8 cellular contexts compared by ENCODE assay signal in the genomic region with DNA sequence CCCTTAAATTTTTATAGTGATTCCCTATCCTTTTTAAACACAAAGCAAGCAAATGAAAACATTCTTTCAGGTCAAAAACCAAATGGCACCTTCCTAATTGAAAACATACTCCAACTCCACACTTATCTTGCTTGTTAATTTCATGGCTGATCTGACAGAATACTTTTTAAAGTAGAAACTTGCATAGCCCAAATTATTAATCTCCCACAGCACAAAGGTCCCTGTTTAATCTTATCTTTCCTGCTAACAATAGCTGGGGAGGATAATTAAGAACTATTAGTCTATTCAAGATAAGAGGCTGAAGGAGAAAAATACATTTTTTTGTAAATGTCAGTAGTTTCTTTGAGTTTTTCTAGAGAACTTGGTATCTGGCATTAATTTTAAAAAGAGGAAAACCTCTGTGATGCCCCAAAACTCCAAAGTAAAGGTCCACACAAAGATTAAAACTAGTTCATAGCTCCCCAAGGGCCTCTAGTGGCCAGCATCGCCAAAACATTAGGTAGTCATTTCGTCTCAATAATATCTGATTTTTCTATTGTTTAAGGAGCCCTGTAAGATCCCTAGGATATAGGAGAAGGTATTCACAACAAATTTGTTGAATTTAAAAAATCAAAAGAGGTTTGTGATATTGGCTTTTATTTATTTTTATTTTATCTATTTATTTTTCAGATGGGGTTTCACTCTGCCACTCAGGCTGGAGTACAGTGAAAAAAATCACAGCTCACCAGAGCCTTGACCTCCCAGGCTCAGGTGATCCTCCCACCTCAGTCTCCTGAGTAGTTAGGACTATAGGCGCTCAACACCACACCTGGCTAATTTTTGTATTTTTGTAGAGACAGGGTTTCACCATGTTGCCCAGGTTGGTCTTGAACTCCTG. TPM values are rescaled to one million over a fixed set of nuclear protein-coding genes. Genes with fewer than 3 reads are reported as not detected.
DNase-seq lines count a peak whose midpoint lies in the region; ATAC-seq and TF ChIP-seq lines count a peak whose summit lies in the region.

No MANE protein-coding gene starts in this region.

- intact Hi-C loops in activated naive CD4-positive, alpha-beta T cell treated with anti-CD3 and anti-CD28 coated beads for 36 hours (cut with micrococcal nuclease) = loop anchor here (1.0 to 2.0 kb wide), 3 partner anchors 263 to 324 kb away; no protein-coding TSS in a partner anchor
- intact Hi-C loops in left cardiac atrium (cut with DNase I) = loop anchor here (2.0 to 10.0 kb wide), 2 partner anchors 288 to 324 kb away; no protein-coding TSS in a partner anchor

- H3K36me3 ChIP-seq in GM06990 (ENCODE audit: control insufficient read depth, insufficient read depth, low read length) (no peaks in the 10 kb centered on the region), smooth muscle cell (ENCODE audit: low read depth) (no peaks in the 10 kb centered on the region)

- no peak overlapping the region for H3K27ac Mint-ChIP-seq in activated naive CD4-positive, alpha-beta T cell treated with anti-CD3 and anti-CD28 coated beads for 36 hours

- no peaks in the 10 kb centered on the region for H3K4me1 ChIP-seq in smooth muscle cell (ENCODE audit: low read depth)

- H3K4me3 Mint-ChIP-seq in activated naive CD4-positive, alpha-beta T cell treated with anti-CD3 and anti-CD28 coated beads for 36 hours = no peak overlapping the region

- H3F3A ChIP-seq in smooth muscle cell (ENCODE audit: low read depth) = no peaks in the 10 kb centered on the region

- TF ChIP-seq CTCF in GM06990 (IDR thresholded peaks at IDR 0.05; ENCODE audit: insufficient read depth, low read length, poor library complexity, severe bottlenecking) = peak; percentile 76
- peak; percentile 61 for TF ChIP-seq CTCF in smooth muscle cell (IDR thresholded peaks at IDR 0.05; ENCODE audit: borderline replicate concordance, insufficient read depth, poor library complexity, severe bottlenecking)

- H3K4me1 Mint-ChIP-seq in activated naive CD4-positive, alpha-beta T cell treated with anti-CD3 and anti-CD28 coated beads for 36 hours (ENCODE audit: low read depth) = peaks cover 3% of the 10 kb centered on the region

- H3K9me3 Mint-ChIP-seq in activated naive CD4-positive, alpha-beta T cell treated with anti-CD3 and anti-CD28 coated beads for 36 hours = no peaks in the 10 kb centered on the region

- no peaks in the 10 kb centered on the region for H4K20me1 ChIP-seq in smooth muscle cell (ENCODE audit: low read depth)

- H3K27ac ChIP-seq in smooth muscle cell (ENCODE audit: low read depth) = no peak overlapping the region

- H3K79me2 ChIP-seq in smooth muscle cell (ENCODE audit: low read depth) = no peaks in the 10 kb centered on the region

- 50% methylated on average over 3 of the region's 3 CpGs for WGBS in smooth muscle cell (ENCODE audit: low lambda C conversion rate)

- H2AFZ ChIP-seq in smooth muscle cell (ENCODE audit: low read depth) = no peak overlapping the region

- peaks cover 1% of the 10 kb centered on the region for H3K36me3 Mint-ChIP-seq in activated naive CD4-positive, alpha-beta T cell treated with anti-CD3 and anti-CD28 coated beads for 36 hours (ENCODE audit: low read depth)

- CTCF ChIA-PET in activated naive CD4-positive, alpha-beta T cell treated with anti-CD3 and anti-CD28 coated beads for 36 hours (lab: Charles Lee) = interaction anchor here (0.6 to 2.6 kb wide), 19 partner anchors 10 to 427 kb away, joined by 3 to 17 read pairs (median 4); no protein-coding TSS in a partner anchor

- no peak overlapping the region for H3K4me2 ChIP-seq in smooth muscle cell

- DNase-seq in AG08395 (ENCODE audit: low spot score) (peak; percentile 66), GM06990 (ENCODE audit: extremely low read depth, insufficient read length) (no peak), NOMO-1 treated with dmso at 0.1 percent for 144 hours (lab: John Stamatoyannopoulos, UW; ENCODE audit: unreplicated experiment) (peak; percentile 56), left cardiac atrium (peak; percentile 45), smooth muscle cell (lab: John Stamatoyannopoulos, UW; ENCODE audit: unreplicated experiment) (no peak), SHP77 treated with DMSO at 0.1 percent for 48 hours (lab: John Stamatoyannopoulos, UW) (no peak)
- DNase-seq in activated naive CD4-positive, alpha-beta T cell treated with anti-CD3 and anti-CD28 coated beads for 36 hours = peak; percentile 64

- H3K9me3 ChIP-seq in smooth muscle cell (replicated peaks; ENCODE audit: low read depth) = no peaks in the 10 kb centered on the region

- H3K4me3 ChIP-seq in GM06990 (replicated peaks; ENCODE audit: low read depth, low read length) (no peak overlapping the region), smooth muscle cell (no peak overlapping the region)

- no peaks in the 10 kb centered on the region for H3K27me3 Mint-ChIP-seq in activated naive CD4-positive, alpha-beta T cell treated with anti-CD3 and anti-CD28 coated beads for 36 hours (ENCODE audit: low read depth)

- H3K27me3 ChIP-seq in GM06990 (replicated peaks; ENCODE audit: control insufficient read depth, insufficient read depth, low read length) (no peaks in the 10 kb centered on the region; the same call in 1 of the 2 replicates), smooth muscle cell (ENCODE audit: low read depth) (peaks cover 14% of the 10 kb centered on the region)

- ATAC-seq in left cardiac atrium (peak in 1 of 2 donors; percentile 54), GM21529 (IDR thresholded peaks at IDR 0.05; ENCODE audit: unreplicated experiment) (no peak)

- no peak overlapping the region for H3K9ac ChIP-seq in smooth muscle cell (ENCODE audit: low read depth)

RNA-seq across cellular contexts. Expression of a gene that starts 14.7 kb away (rescaled TPM):
- 1 to 10 TPM; 1.6 to 1.8 TPM for total RNA-seq in activated naive CD4-positive, alpha-beta T cell treated with anti-CD3 and anti-CD28 coated beads for 36 hours
- total RNA-seq in left cardiac atrium = 1 to 10 TPM; 1.3 to 1.6 TPM
- 0.58 and 4.1 TPM in 2 replicates for total RNA-seq in smooth muscle cell
- polyA plus RNA-seq in smooth muscle cell = 0.63 and 1.5 TPM in 2 replicates

RNA-seq across cellular contexts. Expression of a gene that starts 15.0 kb away (rescaled TPM):
- 10 to 100 TPM; 28.1 to 29.9 TPM for total RNA-seq in activated naive CD4-positive, alpha-beta T cell treated with anti-CD3 and anti-CD28 coated beads for 36 hours
- total RNA-seq in left cardiac atrium (10 to 100 TPM in 1 of 2 donors, 1 to 10 TPM in 1; 7.0 to 10.5 TPM), smooth muscle cell (15.6 and 18.6 TPM in 2 replicates)
- polyA plus RNA-seq in smooth muscle cell = 9.9 and 10.9 TPM in 2 replicates

RNA-seq across cellular contexts. Expression of a gene that starts 15.0 kb away (rescaled TPM):
- 10 to 100 TPM; 19.6 to 21.3 TPM for total RNA-seq in activated naive CD4-positive, alpha-beta T cell treated with anti-CD3 and anti-CD28 coated beads for 36 hours
- total RNA-seq in left cardiac atrium (1 to 10 TPM; 5.4 to 6.3 TPM), smooth muscle cell (14.0 and 14.9 TPM in 2 replicates)
- polyA plus RNA-seq in smooth muscle cell = 6.2 and 6.4 TPM in 2 replicates

RNA-seq across cellular contexts. Expression of a gene that starts 48.4 kb away (rescaled TPM):
- 100 to 1,000 TPM; 105 to 129 TPM for total RNA-seq in activated naive CD4-positive, alpha-beta T cell treated with anti-CD3 and anti-CD28 coated beads for 36 hours
- 10 to 100 TPM; 15.3 to 17.1 TPM for total RNA-seq in left cardiac atrium
- total RNA-seq in smooth muscle cell = 9.0 and 20.7 TPM in 2 replicates
- 8.7 and 13.9 TPM in 2 replicates for polyA plus RNA-seq in smooth muscle cell

RNA-seq across cellular contexts. Expression of a gene that starts 55.5 kb away (rescaled TPM):
- 10 to 100 TPM; 35.8 to 38.2 TPM for total RNA-seq in activated naive CD4-positive, alpha-beta T cell treated with anti-CD3 and anti-CD28 coated beads for 36 hours
- total RNA-seq in left cardiac atrium (1 to 10 TPM; 6.4 to 7.6 TPM), smooth muscle cell (11.0 and 14.3 TPM in 2 replicates)
- 5.1 and 7.2 TPM in 2 replicates for polyA plus RNA-seq in smooth muscle cell

Comparison
In these comparisons a context has a peak if more than half of its experiments do, and no peak if none do; other contexts are left out.
1. DNase-seq: peak in AG08395 (single experiment), NOMO-1 treated with dmso at 0.1 percent for 144 hours (single experiment), activated naive CD4-positive, alpha-beta T cell treated with anti-CD3 and anti-CD28 coated beads for 36 hours (single experiment) and left cardiac atrium (single experiment); none in GM06990 (single experiment), smooth muscle cell (single experiment) and SHP77 treated with DMSO at 0.1 percent for 48 hours (single experiment).